14 cellular contexts compared by ENCODE assay signal in the genomic region with DNA sequence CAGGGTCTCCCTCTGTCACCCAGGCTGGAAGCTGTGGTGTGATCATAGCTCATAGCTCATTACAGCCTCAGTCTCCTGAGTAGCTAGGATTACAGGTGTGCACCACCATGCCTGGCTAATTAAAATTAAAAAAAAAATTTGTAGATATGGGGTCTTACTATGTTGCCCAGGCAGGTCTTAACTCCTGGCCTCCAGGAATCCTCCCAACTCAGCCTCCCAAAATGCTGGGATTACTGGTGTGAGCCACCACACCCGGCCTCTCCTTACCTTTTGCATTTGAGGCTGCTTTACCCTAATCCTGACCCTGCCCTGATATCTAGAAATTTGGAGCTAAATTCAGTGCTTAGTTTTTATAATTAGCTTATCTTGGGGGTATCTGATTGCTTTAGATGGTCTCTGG.
A peak's percentile ranks its signal among the peaks of the same experiment; 100 is the strongest.
DNase-seq lines count a peak whose midpoint lies in the region; ATAC-seq, FAIRE-seq and TF ChIP-seq lines count a peak whose summit lies in the region.
"Had no signal": no experiment of that assay in that cellular context is flagged by ENCODE, and none has a peak within 500 bp of the region (broad histone marks: within the 10 kb centered on the region; RNA-seq: fewer than 3 reads in every experiment).

No MANE protein-coding gene starts in this region.

- peaks cover 35% of the 10 kb centered on the region for H3K4me1 Mint-ChIP-seq in activated B cell treated with CpG ODN at 0.5 μM for 24 hours
- peaks cover 6% of the 10 kb centered on the region for H3K4me1 Mint-ChIP-seq in MCF 10A (ENCODE audit: insufficient read depth, unreplicated experiment)

- no peak overlapping the region for H3K27ac ChIP-seq in A549
- no peak overlapping the region for H3K27ac ChIP-seq in HEK293 (ENCODE audit: extremely low read depth, low read depth, low read length)
- H3K27ac ChIP-seq in neutrophil, result peak overlapping the region; percentile 25
- H3K27ac ChIP-seq: C4-2B, Peyer's patch, SJSA1 had no signal

- H3K4me1 ChIP-seq in A549, result peaks cover 10% of the 10 kb centered on the region; the same call in 1 of the 3 replicates
- H3K4me1 ChIP-seq in HEK293 (ENCODE audit: control insufficient read depth, insufficient read depth, low read length), result no peaks in the 10 kb centered on the region
- H3K4me1 ChIP-seq in neutrophil (ENCODE audit: control insufficient read depth in 1 of 2, insufficient read depth in 1 of 2, low read depth in 1 of 2, low read length in 1 of 2), result peaks cover 44 to 54% of the 10 kb centered on the region in 2 experiments
- H3K4me1 ChIP-seq: SJSA1 had no signal

- H3K9me3 ChIP-seq in A549 (no peaks in the 10 kb centered on the region), HEK293 (ENCODE audit: control insufficient read depth, insufficient read depth, low read depth, low read length) (no peaks in the 10 kb centered on the region), neutrophil (no peaks in the 10 kb centered on the region)
- H3K9me3 ChIP-seq: MG63, Peyer's patch, SJSA1 had no signal

- H3K27me3 Mint-ChIP-seq in activated B cell treated with CpG ODN at 0.5 μM for 24 hours (no peaks in the 10 kb centered on the region), MCF 10A (ENCODE audit: insufficient read depth, unreplicated experiment) (no peaks in the 10 kb centered on the region)

- BruUV-seq in MCF 10A (replicated peaks; lab: Mats Ljungman, UMichigan), result no TSS peak

- H3K36me3 ChIP-seq in HEK293 (ENCODE audit: control insufficient read depth in 2 of 2, insufficient read depth in 1 of 2, low read length in 2 of 2), result no peaks in the 10 kb centered on the region
- H3K36me3 ChIP-seq in neutrophil, result no peaks in the 10 kb centered on the region
- H3K36me3 ChIP-seq: MG63, Peyer's patch, SJSA1 had no signal

- CTCF ChIA-PET in A549 (lab: Yijun Ruan, JAX), result interaction anchor here (0.6 to 12.0 kb wide), 104 partner anchors 9 to 1976 kb away, joined by 3 to 685 read pairs (median 4); partner anchors contain the start of genes CCNB2, GCNT3, GTF2A2 and RNF111
- CTCF ChIA-PET in HEK293 (lab: Yijun Ruan, JAX), result interaction anchor here (0.6 to 2.4 kb wide), 35 partner anchors 8 to 1806 kb away, joined by 3 to 25 read pairs (median 4); no protein-coding TSS in a partner anchor
- CTCF ChIA-PET in activated B cell treated with CpG ODN at 0.5 μM for 24 hours (lab: Charles Lee), result interaction anchor here (0.6 to 3.1 kb wide), 36 partner anchors 9 to 1305 kb away, joined by 3 to 53 read pairs (median 4); partner anchors contain the start of genes GTF2A2 and MYO1E
- CTCF ChIA-PET in MCF 10A (lab: Yijun Ruan, JAX), result interaction anchor here (0.5 to 6.6 kb wide), 54 partner anchors 9 to 1346 kb away, joined by 3 to 196 read pairs (median 5); partner anchors contain the start of genes GCNT3 and GTF2A2

- FAIRE-seq in A549 (lab: Jason Lieb, UNC), result no peak
- FAIRE-seq: D721Med had no signal

- H3K9me3 Mint-ChIP-seq in activated B cell treated with CpG ODN at 0.5 μM for 24 hours (no peaks in the 10 kb centered on the region), MCF 10A (ENCODE audit: unreplicated experiment) (no peaks in the 10 kb centered on the region)
- H3K9me3 Mint-ChIP-seq: HFFc6 had no signal

- TF ChIP-seq CTCF in A549 (IDR thresholded peaks at IDR 0.05) (no peak), HEK293 (tag by site-specific recombination; IDR thresholded peaks at IDR 0.05) (no peak), activated B cell treated with CpG ODN at 0.5 μM for 24 hours (IDR thresholded peaks at IDR 0.05) (no peak), neutrophil (IDR thresholded peaks at IDR 0.05) (no peak), MCF 10A (IDR thresholded peaks at IDR 0.05; ENCODE audit: unreplicated experiment) (no peak)

- DNase-seq in A549 (ENCODE audit: low read depth in 1 of 2, low spot score in 1 of 2) (no peak), activated B cell treated with CpG ODN at 0.5 μM for 24 hours (no peak), MCF 10A (ENCODE audit: unreplicated experiment) (no peak)
- DNase-seq: NCI-H1436 treated with DMSO at 0.1 percent for 48 hours had no signal

- H3K27ac Mint-ChIP-seq in activated B cell treated with CpG ODN at 0.5 μM for 24 hours (peak overlapping the region; percentile 72), MCF 10A (ENCODE audit: low read depth, unreplicated experiment) (no peak overlapping the region)
- H3K27ac Mint-ChIP-seq: HFFc6 had no signal

- no peak for TF ChIP-seq EP300 in A549 (IDR thresholded peaks at IDR 0.05)

- H3K4me3 ChIP-seq in A549, result no peak overlapping the region
- H3K4me3 ChIP-seq in HEK293 (ENCODE audit: low read depth, low read length), result no peak overlapping the region
- no peak overlapping the region for H3K4me3 ChIP-seq in neutrophil (ENCODE audit: low read depth in 1 of 2, low read length in 1 of 2)
- H3K4me3 ChIP-seq: MG63, Peyer's patch, SJSA1 had no signal

- H3K4me3 Mint-ChIP-seq in activated B cell treated with CpG ODN at 0.5 μM for 24 hours (no peak overlapping the region), MCF 10A (ENCODE audit: unreplicated experiment) (no peak overlapping the region)
- H3K4me3 Mint-ChIP-seq: HFFc6 had no signal

- H3K36me3 Mint-ChIP-seq in activated B cell treated with CpG ODN at 0.5 μM for 24 hours (ENCODE audit: low read depth), result no peaks in the 10 kb centered on the region
- no peaks in the 10 kb centered on the region for H3K36me3 Mint-ChIP-seq in MCF 10A (ENCODE audit: insufficient read depth, unreplicated experiment)

- 85% methylated on average over 1 of the region's 1 CpG for WGBS in A549 (ENCODE audit: missing lambda C conversion rate)

- H3K27me3 ChIP-seq in neutrophil, result no peaks in the 10 kb centered on the region
- H3K27me3 ChIP-seq: Peyer's patch, SJSA1 had no signal

- intact Hi-C loops in activated B cell treated with CpG ODN at 0.5 μM for 24 hours (cut with micrococcal nuclease) (loop anchor here (5.0 kb wide), 1 partner anchor 1666 kb away; no protein-coding TSS in a partner anchor), MCF 10A (cut with micrococcal nuclease) (loop anchor here (2.0 kb wide), 1 partner anchor 758 kb away; the partner anchor contains the start of gene MINDY2)

- POLR2A ChIA-PET in A549 (lab: Yijun Ruan, JAX), result interaction anchor here (0.6 to 1.5 kb wide), 3 partner anchors 86 to 129 kb away, joined by 3 to 6 read pairs (median 4); partner anchors contain the start of gene GTF2A2
- POLR2A ChIA-PET in HEK293 (lab: Yijun Ruan, JAX), result no interaction called here
- POLR2A ChIA-PET in activated B cell treated with CpG ODN at 0.5 μM for 24 hours (lab: Charles Lee), result interaction anchor here (0.5 to 1.7 kb wide), 8 partner anchors 12 to 447 kb away, joined by 3 to 9 read pairs (median 4); no protein-coding TSS in a partner anchor
- POLR2A ChIA-PET in MCF 10A (lab: Yijun Ruan, JAX), result interaction anchor here (0.6 to 2.2 kb wide), 14 partner anchors 11 to 797 kb away, joined by 3 to 7 read pairs (median 4); partner anchors contain the start of genes BNIP2 and RNF111

- ATAC-seq in A549, result peak; percentile 2 to 4; a peak in 2 of 6 replicates
- ATAC-seq in activated B cell treated with CpG ODN at 0.5 μM for 24 hours (ENCODE audit: low read depth), result no peak
- ATAC-seq in HG02938 (IDR thresholded peaks at IDR 0.05; ENCODE audit: unreplicated experiment), result no peak
- ATAC-seq in HG03442 (IDR thresholded peaks at IDR 0.05; ENCODE audit: unreplicated experiment), result no peak

- no peak for TF ChIP-seq POLR2A in A549 (IDR thresholded peaks at IDR 0.05; ENCODE audit: low read length)

- H3K4me2 ChIP-seq in A549, result no peak overlapping the region; the same call in 2 of the 3 replicates

- TF ChIP-seq RAD21 in A549 (conservative IDR thresholded peaks at IDR 0.05 in 1 of 2, IDR thresholded peaks at IDR 0.05 in 1 of 2), result no peak

TF ChIP-seq in A549, 52 proteins besides CTCF, POLR2A, EP300 and RAD21 (continues in another document):
- TF ChIP-seq, protein P1, sequence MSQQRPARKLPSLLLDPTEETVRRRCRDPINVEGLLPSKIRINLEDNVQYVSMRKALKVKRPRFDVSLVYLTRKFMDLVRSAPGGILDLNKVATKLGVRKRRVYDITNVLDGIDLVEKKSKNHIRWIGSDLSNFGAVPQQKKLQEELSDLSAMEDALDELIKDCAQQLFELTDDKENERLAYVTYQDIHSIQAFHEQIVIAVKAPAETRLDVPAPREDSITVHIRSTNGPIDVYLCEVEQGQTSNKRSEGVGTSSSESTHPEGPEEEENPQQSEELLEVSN (IDR thresholded peaks at IDR 0.05; ENCODE audit: borderline replicate concordance, low read depth), result no peak
- TF ChIP-seq TP53 (CRISPR knock-in tag; IDR thresholded peaks at IDR 0.05), result no peak
- TF ChIP-seq HOXB5 (CRISPR knock-in tag; IDR thresholded peaks at IDR 0.05), result no peak
- no peak for TF ChIP-seq TFCP2L1 (CRISPR knock-in tag; IDR thresholded peaks at IDR 0.05)
- no peak for TF ChIP-seq RNF2 (IDR thresholded peaks at IDR 0.05; ENCODE audit: borderline replicate concordance, low read depth)
- TF ChIP-seq CEBPB (IDR thresholded peaks at IDR 0.05), result no peak
- no peak for TF ChIP-seq PHF8 (IDR thresholded peaks at IDR 0.05; ENCODE audit: borderline replicate concordance, low read depth)
- no peak for TF ChIP-seq FOXS1 (CRISPR knock-in tag; IDR thresholded peaks at IDR 0.05)

TF ChIP-seq in HEK293, 187 proteins besides CTCF, POLR2A, EP300 and RAD21 (continues in another document):
- TF ChIP-seq, protein P2, sequence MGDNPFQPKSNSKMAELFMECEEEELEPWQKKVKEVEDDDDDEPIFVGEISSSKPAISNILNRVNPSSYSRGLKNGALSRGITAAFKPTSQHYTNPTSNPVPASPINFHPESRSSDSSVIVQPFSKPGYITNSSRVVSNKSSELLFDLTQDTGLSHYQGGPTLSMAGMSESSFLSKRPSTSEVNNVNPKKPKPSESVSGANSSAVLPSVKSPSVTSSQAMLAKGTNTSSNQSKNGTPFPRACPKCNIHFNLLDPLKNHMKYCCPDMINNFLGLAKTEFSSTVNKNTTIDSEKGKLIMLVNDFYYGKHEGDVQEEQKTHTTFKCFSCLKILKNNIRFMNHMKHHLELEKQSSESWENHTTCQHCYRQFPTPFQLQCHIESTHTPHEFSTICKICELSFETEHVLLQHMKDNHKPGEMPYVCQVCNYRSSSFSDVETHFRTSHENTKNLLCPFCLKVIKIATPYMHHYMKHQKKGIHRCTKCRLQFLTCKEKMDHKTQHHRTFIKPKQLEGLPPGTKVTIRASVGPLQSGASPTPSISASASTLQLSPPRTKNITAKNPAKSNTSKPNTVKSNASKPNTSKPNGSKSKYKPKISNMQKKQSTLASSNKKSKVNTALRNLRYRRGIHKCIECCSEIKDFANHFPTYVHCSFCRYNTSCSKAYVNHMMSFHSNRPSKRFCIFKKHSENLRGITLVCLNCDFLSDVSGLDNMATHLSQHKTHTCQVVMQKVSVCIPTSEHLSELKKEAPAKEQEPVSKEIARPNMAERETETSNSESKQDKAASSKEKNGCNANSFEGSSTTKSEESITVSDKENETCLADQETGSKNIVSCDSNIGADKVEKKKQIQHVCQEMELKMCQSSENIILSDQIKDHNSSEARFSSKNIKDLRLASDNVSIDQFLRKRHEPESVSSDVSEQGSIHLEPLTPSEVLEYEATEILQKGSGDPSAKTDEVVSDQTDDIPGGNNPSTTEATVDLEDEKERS (tag by site-specific recombination; IDR thresholded peaks at IDR 0.05), result no peak
- TF ChIP-seq ZNF121 (tag by site-specific recombination; IDR thresholded peaks at IDR 0.05), result peak; percentile 77

Comparison
In these comparisons a context has a peak if more than half of its experiments do, and no peak if none do; other contexts are left out.
1. ATAC-seq: peak in A549 (2 of 2); none in activated B cell treated with CpG ODN at 0.5 μM for 24 hours (single experiment), HG02938 (single experiment) and HG03442 (single experiment).